In genomic region chr2:54810236-54810635, GRCh38 we compare ENCODE assay signal across 14 cellular contexts.
DNase-seq lines count a peak whose midpoint lies in the region; ATAC-seq and TF ChIP-seq lines count a peak whose summit lies in the region.
"Had no signal": no experiment of that assay in that cellular context is flagged by ENCODE, and none has a peak within 500 bp of the region (broad histone marks: within the 10 kb centered on the region; RNA-seq: fewer than 3 reads in every experiment).

No MANE protein-coding gene starts in this region.

- H2AFZ ChIP-seq in GM23248: no peak overlapping the region

- H3K9ac ChIP-seq in GM23248: no peak overlapping the region
- H3K9ac ChIP-seq: BLaER1 treated with 17β-estradiol and CSF1 and Interleukin-3, amounts not matched to agents 10 nM and 100 nM had no signal

- H3K4me3 Mint-ChIP-seq in type B pancreatic cell (no peak overlapping the region), glutamatergic neuron (ENCODE audit: unreplicated experiment) (no peak overlapping the region)
- H3K4me3 Mint-ChIP-seq: B cell; CD8-positive, alpha-beta T cell; H9 had no signal

- no peaks in the 10 kb centered on the region for H3K9me3 ChIP-seq in GM23248 (ENCODE audit: low read depth)

- H3K9me2 ChIP-seq in GM23248 (ENCODE audit: insufficient read depth): peaks cover 3% of the 10 kb centered on the region; the same call in 1 of the 2 replicates

- no peaks in the 10 kb centered on the region for H3K36me3 Mint-ChIP-seq in type B pancreatic cell
- H3K36me3 Mint-ChIP-seq in glutamatergic neuron (ENCODE audit: unreplicated experiment): no peaks in the 10 kb centered on the region
- H3K36me3 Mint-ChIP-seq: CD8-positive, alpha-beta T cell had no signal

- no peaks in the 10 kb centered on the region for H4K20me1 ChIP-seq in GM23248 (ENCODE audit: insufficient read depth)
- H4K20me1 ChIP-seq: BLaER1 treated with 17β-estradiol and CSF1 and Interleukin-3, amounts not matched to agents 10 nM and 100 nM had no signal

- no peak for ATAC-seq in SK-N-SH treated with all-trans-retinoic acid at 6 μM for 48 hours
- ATAC-seq: CD8-positive, alpha-beta T cell; GM12878 had no signal

- peak overlapping the region; percentile 29 for H3K27ac Mint-ChIP-seq in type B pancreatic cell
- H3K27ac Mint-ChIP-seq in glutamatergic neuron (ENCODE audit: unreplicated experiment): no peak overlapping the region
- H3K27ac Mint-ChIP-seq: B cell; CD8-positive, alpha-beta T cell; H9 had no signal

- H3K27me3 Mint-ChIP-seq in type B pancreatic cell (peaks cover 18% of the 10 kb centered on the region), glutamatergic neuron (ENCODE audit: unreplicated experiment) (no peaks in the 10 kb centered on the region)

- TF ChIP-seq CTCF in type B pancreatic cell (conservative IDR thresholded peaks at IDR 0.05): no peak
- no peak for TF ChIP-seq CTCF in glutamatergic neuron (IDR thresholded peaks at IDR 0.05; ENCODE audit: partially characterized antibody, unreplicated experiment)

- peaks cover 3% of the 10 kb centered on the region; the same call in 1 of the 2 replicates for H3F3A ChIP-seq in GM23248 (ENCODE audit: insufficient read depth)

- 15 to 18% methylated on average over 3 of the region's 3 CpGs for WGBS in GM23248 (ENCODE audit: low coverage in 1 of 2, low lambda C conversion rate in 2 of 2, missing lambda C conversion rate in 2 of 2), 2 experiments

- no peaks in the 10 kb centered on the region for H3K36me3 ChIP-seq in GM23248 (ENCODE audit: low read depth)
- H3K36me3 ChIP-seq: BLaER1 treated with 17β-estradiol and CSF1 and Interleukin-3, amounts not matched to agents 10 nM and 100 nM had no signal

- H3K9me3 Mint-ChIP-seq in type B pancreatic cell (peaks cover 3% of the 10 kb centered on the region), glutamatergic neuron (ENCODE audit: unreplicated experiment) (no peaks in the 10 kb centered on the region)
- H3K9me3 Mint-ChIP-seq: H9 had no signal

- H3K79me2 ChIP-seq in GM23248 (ENCODE audit: insufficient read depth): no peaks in the 10 kb centered on the region

- in situ Hi-C loops in GM23248 (cut with MboI): no loop called here

- H3K27me3 ChIP-seq in GM23248 (replicated peaks; ENCODE audit: insufficient read depth): no peaks in the 10 kb centered on the region
- H3K27me3 ChIP-seq: BLaER1 treated with 17β-estradiol and CSF1 and Interleukin-3, amounts not matched to agents 10 nM and 100 nM had no signal

- no peak overlapping the region for H3K27ac ChIP-seq in GM23248
- H3K27ac ChIP-seq: BLaER1 treated with 17β-estradiol and CSF1 and Interleukin-3, amounts not matched to agents 10 nM and 100 nM had no signal

- peak overlapping the region; percentile 14 for H3K4me2 ChIP-seq in GM23248 (ENCODE audit: unreplicated experiment)
- H3K4me2 ChIP-seq: BLaER1 treated with 17β-estradiol and CSF1 and Interleukin-3, amounts not matched to agents 10 nM and 100 nM had no signal

- DNase-seq in GM23248: no peak
- peak; percentile 13 for DNase-seq in amniotic epithelial cell (ENCODE audit: low read depth)
- DNase-seq in myocyte (ENCODE audit: low read depth): peak; percentile 19
- DNase-seq in type B pancreatic cell (ENCODE audit: extremely low spot score, unreplicated experiment): no peak
- DNase-seq in Ammon's horn (ENCODE audit: low spot score): no peak
- DNase-seq in glutamatergic neuron: no peak
- DNase-seq: Calu3; CD8-positive, alpha-beta T cell; DMS79 treated with DMSO at 0.1 percent for 48 hours; H9 had no signal

- peaks cover 14% of the 10 kb centered on the region for H3K4me1 ChIP-seq in GM23248 (ENCODE audit: insufficient read depth)
- H3K4me1 ChIP-seq: BLaER1 treated with 17β-estradiol and CSF1 and Interleukin-3, amounts not matched to agents 10 nM and 100 nM had no signal

- H3K4me1 Mint-ChIP-seq in type B pancreatic cell (ENCODE audit: unreplicated experiment) (peaks cover 8% of the 10 kb centered on the region), glutamatergic neuron (ENCODE audit: low read depth, unreplicated experiment) (peaks cover 4% of the 10 kb centered on the region)
- H3K4me1 Mint-ChIP-seq: B cell had no signal

- H3K4me3 ChIP-seq in GM23248: no peak overlapping the region
- H3K4me3 ChIP-seq: BLaER1 treated with 17β-estradiol and CSF1 and Interleukin-3, amounts not matched to agents 10 nM and 100 nM; GM12878 had no signal

TF ChIP-seq in SK-N-SH treated with all-trans-retinoic acid at 6 μM for 48 hours, 23 proteins besides CTCF, POLR2A, EP300 and RAD21:
- TF ChIP-seq OSR1 (CRISPR knock-in tag; IDR thresholded peaks at IDR 0.05): no peak
- TF ChIP-seq ZNF70 (CRISPR knock-in tag; IDR thresholded peaks at IDR 0.05): no peak
- no peak for TF ChIP-seq TSHZ2 (CRISPR knock-in tag; IDR thresholded peaks at IDR 0.05)
- no peak for TF ChIP-seq PATZ1 (CRISPR knock-in tag; IDR thresholded peaks at IDR 0.05; ENCODE audit: borderline replicate concordance)
- TF ChIP-seq PPARA (CRISPR knock-in tag; IDR thresholded peaks at IDR 0.05; ENCODE audit: borderline replicate concordance): no peak
- no peak for TF ChIP-seq CREB5 (CRISPR knock-in tag; IDR thresholded peaks at IDR 0.05; ENCODE audit: low read depth)
- TF ChIP-seq GLIS3 (CRISPR knock-in tag; IDR thresholded peaks at IDR 0.05): no peak
- TF ChIP-seq BACH2 (CRISPR knock-in tag; IDR thresholded peaks at IDR 0.05; ENCODE audit: borderline replicate concordance): no peak
- TF ChIP-seq SNAI2 (CRISPR knock-in tag; IDR thresholded peaks at IDR 0.05): no peak

Comparison
In these comparisons a context has a peak if more than half of its experiments do, and no peak if none do; other contexts are left out.
1. DNase-seq: peak in amniotic epithelial cell (single experiment) and myocyte (single experiment); none in GM23248 (single experiment), type B pancreatic cell (single experiment), Ammon's horn (single experiment) and glutamatergic neuron (single experiment).